ENCODE assay signal across 8 cellular contexts in the genomic region with DNA sequence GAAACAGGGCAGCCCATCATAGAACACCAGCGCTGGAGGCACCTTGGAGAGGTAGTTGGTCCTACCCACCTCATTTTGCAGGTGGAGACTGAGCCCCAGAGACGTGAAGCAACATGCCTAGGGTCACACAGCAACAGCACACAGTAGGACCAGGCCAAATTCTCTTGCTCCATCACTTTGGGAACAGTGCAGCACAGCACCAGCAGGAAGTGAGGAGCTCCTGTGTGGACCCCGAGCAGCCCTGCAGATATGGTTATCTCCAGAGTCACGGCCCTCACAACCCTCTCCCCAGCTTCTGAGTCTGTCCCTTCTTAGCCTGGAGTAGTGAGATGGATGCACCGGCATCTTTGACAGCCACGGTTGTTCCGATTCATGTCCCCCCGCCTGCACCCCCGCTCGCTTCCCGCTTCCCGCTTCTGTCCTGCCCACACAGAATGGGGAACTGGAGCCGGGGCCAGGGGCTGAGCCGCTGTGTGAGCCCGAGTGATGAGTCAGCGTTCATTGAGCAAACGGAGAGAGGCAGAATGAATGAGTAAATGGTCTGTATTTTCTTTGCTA.
A peak's percentile ranks its signal among the peaks of the same experiment; 100 is the strongest.
DNase-seq lines count a peak whose midpoint lies in the region; ATAC-seq, FAIRE-seq and TF ChIP-seq lines count a peak whose summit lies in the region.

No MANE protein-coding gene starts in this region.

- H3K4me3 ChIP-seq in K562 (no peak overlapping the region), lower lobe of right lung (no peak overlapping the region)

- TF ChIP-seq CTCF in K562 (IDR thresholded peaks at IDR 0.05 in 2 of 3, conservative IDR thresholded peaks at IDR 0.05 in 1 of 3; ENCODE audit: insufficient read depth in 2 of 3, low read depth in 1 of 3, low read length in 3 of 3) (no peak), lower lobe of right lung (IDR thresholded peaks at IDR 0.05) (no peak)

- H3K9me3 ChIP-seq in K562 (replicated peaks; ENCODE audit: control insufficient read depth, insufficient read depth, low read depth, low read length) = no peaks in the 10 kb centered on the region
- H3K9me3 ChIP-seq in lower lobe of right lung = no peaks in the 10 kb centered on the region

- BruUV-seq in K562 (replicated peaks; lab: Mats Ljungman, UMichigan) = no TSS peak

- H3K27ac ChIP-seq in K562 (ENCODE audit: extremely low read depth, low read depth, low read length) = no peak overlapping the region
- H3K27ac ChIP-seq in lower lobe of right lung = no peak overlapping the region

- no peaks in the 10 kb centered on the region for H4K20me1 ChIP-seq in K562 (replicated peaks; ENCODE audit: control insufficient read depth, insufficient read depth, low read length)

- no peaks in the 10 kb centered on the region for H3K9me1 ChIP-seq in K562 (ENCODE audit: control insufficient read depth, insufficient read depth, low read length)

- ATAC-seq in K562 = peak; percentile 76
- ATAC-seq in lower lobe of right lung = peak; percentile 82 to 83
- ATAC-seq in HG03108 (IDR thresholded peaks at IDR 0.05; ENCODE audit: unreplicated experiment) = no peak

- H3K4me1 ChIP-seq in K562 (replicated peaks in 1 of 2; ENCODE audit: control insufficient read depth in 2 of 2, insufficient read depth in 2 of 2, low read length in 2 of 2) = peaks cover 9 to 13% of the 10 kb centered on the region in 2 experiments; a peak in 4 of 5 replicates
- H3K4me1 ChIP-seq in lower lobe of right lung = peaks cover 21% of the 10 kb centered on the region

- peak; percentile 79 for DNase-seq in AG08396 (ENCODE audit: low spot score)
- peak; percentile 45 for DNase-seq in HuH-7.5 (ENCODE audit: low spot score)
- peak; percentile 55 to 72 (median 63) for DNase-seq in K562 (ENCODE audit: extremely low read depth in 1 of 4, low spot score in 3 of 4)
- DNase-seq in lower lobe of right lung = peak; percentile 86
- DNase-seq in germinal center (ENCODE audit: low spot score) = no peak
- DNase-seq in NCI-H2171 (lab: John Stamatoyannopoulos, UW) = no peak
- no peak for DNase-seq in putamen (ENCODE audit: low spot score)

- H3K27me3 ChIP-seq in K562 (ENCODE audit: control insufficient read depth in 2 of 2, insufficient read depth in 2 of 2, low read length in 2 of 2) (peaks cover 26 to 40% of the 10 kb centered on the region in 2 experiments), lower lobe of right lung (ENCODE audit: low read depth) (no peaks in the 10 kb centered on the region)

- H2AFZ ChIP-seq in K562 (ENCODE audit: low read depth, low read length) = peak overlapping the region; percentile 43; the same call in 1 of the 2 replicates

- in situ Hi-C loops in K562 (cut with MboI) = loop anchor here (10.0 kb wide), 1 partner anchor 185 kb away; no protein-coding TSS in a partner anchor

- no peak for TF ChIP-seq POLR2A in K562 (conservative IDR thresholded peaks at IDR 0.05)

- POLR2A ChIA-PET in K562 (lab: Yijun Ruan, JAX) = interaction anchor here (0.6 to 1.2 kb wide), 2 partner anchors 8 to 188 kb away, joined by 3 to 4 read pairs; no protein-coding TSS in a partner anchor

- H3K36me3 ChIP-seq in K562 (ENCODE audit: control insufficient read depth, insufficient read depth, low read length) (no peaks in the 10 kb centered on the region), lower lobe of right lung (no peaks in the 10 kb centered on the region)

- peak overlapping the region in 1 of 2 experiments; percentile 64; a peak in 2 of 4 replicates for H3K9ac ChIP-seq in K562 (ENCODE audit: insufficient read depth in 1 of 2, low read depth in 2 of 2, low read length in 2 of 2)

- no peaks in the 10 kb centered on the region for H3K79me2 ChIP-seq in K562 (ENCODE audit: control insufficient read depth, insufficient read depth, low read length)

- CTCF ChIA-PET in K562 (lab: Yijun Ruan, JAX; ENCODE audit: low intra/inter-chr PET ratio) = interaction anchor here (0.7 kb wide), 1 partner anchor 189 kb away, joined by 3 read pairs; no protein-coding TSS in a partner anchor

- intact Hi-C loops in K562 (cut with micrococcal nuclease) = loop anchor here (5.0 kb wide), 1 partner anchor 143 kb away; no protein-coding TSS in a partner anchor
- intact Hi-C loops in lower lobe of right lung (cut with DNase I) = no loop called here

- H3K4me2 ChIP-seq in K562 (ENCODE audit: insufficient read depth, low read length) = peak overlapping the region; percentile 49

- FAIRE-seq in K562 (lab: Jason Lieb, UNC) = no peak

- WGBS in K562 (ENCODE audit: insufficient coverage, low coverage, missing lambda C conversion rate) = 2% methylated on average over 17 of the region's 17 CpGs

- TF ChIP-seq EP300 in K562 (IDR thresholded peaks at IDR 0.05; ENCODE audit: low read length) = no peak

- no peak for TF ChIP-seq RAD21 in K562 (CRISPR knock-in tag; conservative IDR thresholded peaks at IDR 0.05 in 1 of 2, IDR thresholded peaks at IDR 0.05 in 1 of 2)

TF ChIP-seq in K562, 482 proteins besides CTCF, POLR2A, EP300 and RAD21 (continues in another document):
- TF ChIP-seq NFYB (IDR thresholded peaks at IDR 0.05; ENCODE audit: extremely low read depth, insufficient read length) (no peak), LARP7 (IDR thresholded peaks at IDR 0.05) (no peak), GATA2 (CRISPR knock-in tag; IDR thresholded peaks at IDR 0.05) (no peak), ZNF583 (CRISPR knock-in tag; IDR thresholded peaks at IDR 0.05) (no peak), SUPT5H (IDR thresholded peaks at IDR 0.05) (no peak), MCM5 (IDR thresholded peaks at IDR 0.05; ENCODE audit: low read depth) (no peak), ELF2 (CRISPR knock-in tag; IDR thresholded peaks at IDR 0.05) (no peak), SP2 (IDR thresholded peaks at IDR 0.05; ENCODE audit: extremely low read depth, low read depth, low read length, poor library complexity, severe bottlenecking) (no peak), PHF20 (IDR thresholded peaks at IDR 0.05; ENCODE audit: partially characterized antibody) (no peak)
- TF ChIP-seq, protein P1, sequence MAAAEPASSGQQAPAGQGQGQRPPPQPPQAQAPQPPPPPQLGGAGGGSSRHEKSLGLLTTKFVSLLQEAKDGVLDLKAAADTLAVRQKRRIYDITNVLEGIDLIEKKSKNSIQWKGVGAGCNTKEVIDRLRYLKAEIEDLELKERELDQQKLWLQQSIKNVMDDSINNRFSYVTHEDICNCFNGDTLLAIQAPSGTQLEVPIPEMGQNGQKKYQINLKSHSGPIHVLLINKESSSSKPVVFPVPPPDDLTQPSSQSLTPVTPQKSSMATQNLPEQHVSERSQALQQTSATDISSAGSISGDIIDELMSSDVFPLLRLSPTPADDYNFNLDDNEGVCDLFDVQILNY (CRISPR knock-in tag; IDR thresholded peaks at IDR 0.05) = no peak
- TF ChIP-seq, protein P2, sequence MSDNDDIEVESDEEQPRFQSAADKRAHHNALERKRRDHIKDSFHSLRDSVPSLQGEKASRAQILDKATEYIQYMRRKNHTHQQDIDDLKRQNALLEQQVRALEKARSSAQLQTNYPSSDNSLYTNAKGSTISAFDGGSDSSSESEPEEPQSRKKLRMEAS (CRISPR knock-in tag; IDR thresholded peaks at IDR 0.05) = no peak
- TF ChIP-seq, protein P3, sequence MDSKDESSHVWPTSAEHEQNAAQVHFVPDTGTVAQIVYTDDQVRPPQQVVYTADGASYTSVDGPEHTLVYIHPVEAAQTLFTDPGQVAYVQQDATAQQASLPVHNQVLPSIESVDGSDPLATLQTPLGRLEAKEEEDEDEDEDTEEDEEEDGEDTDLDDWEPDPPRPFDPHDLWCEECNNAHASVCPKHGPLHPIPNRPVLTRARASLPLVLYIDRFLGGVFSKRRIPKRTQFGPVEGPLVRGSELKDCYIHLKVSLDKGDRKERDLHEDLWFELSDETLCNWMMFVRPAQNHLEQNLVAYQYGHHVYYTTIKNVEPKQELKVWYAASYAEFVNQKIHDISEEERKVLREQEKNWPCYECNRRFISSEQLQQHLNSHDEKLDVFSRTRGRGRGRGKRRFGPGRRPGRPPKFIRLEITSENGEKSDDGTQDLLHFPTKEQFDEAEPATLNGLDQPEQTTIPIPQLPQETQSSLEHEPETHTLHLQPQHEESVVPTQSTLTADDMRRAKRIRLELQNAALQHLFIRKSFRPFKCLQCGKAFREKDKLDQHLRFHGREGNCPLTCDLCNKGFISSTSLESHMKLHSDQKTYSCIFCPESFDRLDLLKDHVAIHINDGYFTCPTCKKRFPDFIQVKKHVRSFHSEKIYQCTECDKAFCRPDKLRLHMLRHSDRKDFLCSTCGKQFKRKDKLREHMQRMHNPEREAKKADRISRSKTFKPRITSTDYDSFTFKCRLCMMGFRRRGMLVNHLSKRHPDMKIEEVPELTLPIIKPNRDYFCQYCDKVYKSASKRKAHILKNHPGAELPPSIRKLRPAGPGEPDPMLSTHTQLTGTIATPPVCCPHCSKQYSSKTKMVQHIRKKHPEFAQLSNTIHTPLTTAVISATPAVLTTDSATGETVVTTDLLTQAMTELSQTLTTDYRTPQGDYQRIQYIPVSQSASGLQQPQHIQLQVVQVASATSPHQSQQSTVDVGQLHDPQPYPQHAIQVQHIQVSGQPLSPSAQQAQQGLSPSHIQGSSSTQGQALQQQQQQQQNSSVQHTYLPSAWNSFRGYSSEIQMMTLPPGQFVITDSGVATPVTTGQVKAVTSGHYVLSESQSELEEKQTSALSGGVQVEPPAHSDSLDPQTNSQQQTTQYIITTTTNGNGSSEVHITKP (IDR thresholded peaks at IDR 0.05; ENCODE audit: partially characterized antibody) = no peak

Comparison
In these comparisons a context has a peak if more than half of its experiments do, and no peak if none do; other contexts are left out.
1. DNase-seq: peak in AG08396 (single experiment), HuH-7.5 (single experiment), K562 (4 of 4) and lower lobe of right lung (single experiment); none in germinal center (single experiment), NCI-H2171 (single experiment) and putamen (single experiment).